ENCODE assay signal across 1 cellular context in genomic region chr4:176262243-176262642, GRCh38.
TF ChIP-seq lines count a peak whose summit lies in the region.

No MANE protein-coding gene starts in this region.

TF ChIP-seq in IMR-90, 13 proteins besides CTCF, POLR2A, EP300 and RAD21:
- TF ChIP-seq, protein P1, sequence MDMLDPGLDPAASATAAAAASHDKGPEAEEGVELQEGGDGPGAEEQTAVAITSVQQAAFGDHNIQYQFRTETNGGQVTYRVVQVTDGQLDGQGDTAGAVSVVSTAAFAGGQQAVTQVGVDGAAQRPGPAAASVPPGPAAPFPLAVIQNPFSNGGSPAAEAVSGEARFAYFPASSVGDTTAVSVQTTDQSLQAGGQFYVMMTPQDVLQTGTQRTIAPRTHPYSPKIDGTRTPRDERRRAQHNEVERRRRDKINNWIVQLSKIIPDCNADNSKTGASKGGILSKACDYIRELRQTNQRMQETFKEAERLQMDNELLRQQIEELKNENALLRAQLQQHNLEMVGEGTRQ (IDR thresholded peaks at IDR 0.05; ENCODE audit: low read depth, low read length): no peak
- no peak for TF ChIP-seq RCOR1 (IDR thresholded peaks at IDR 0.05; ENCODE audit: insufficient replicate concordance, low read length)
- TF ChIP-seq NFE2L2 (IDR thresholded peaks at IDR 0.05; ENCODE audit: low read depth, low read length): no peak
- no peak for TF ChIP-seq MAZ (IDR thresholded peaks at IDR 0.05; ENCODE audit: borderline replicate concordance, low read depth, low read length)
- no peak for TF ChIP-seq MXI1 (IDR thresholded peaks at IDR 0.05; ENCODE audit: borderline replicate concordance, low read depth, low read length)
- no peak for TF ChIP-seq MAFK (IDR thresholded peaks at IDR 0.05; ENCODE audit: low read depth, low read length)
- TF ChIP-seq FOS (IDR thresholded peaks at IDR 0.05; ENCODE audit: low read depth, low read length): no peak
- no peak for TF ChIP-seq SMC3 (IDR thresholded peaks at IDR 0.05; ENCODE audit: low read depth, low read length)
- TF ChIP-seq, protein P2, sequence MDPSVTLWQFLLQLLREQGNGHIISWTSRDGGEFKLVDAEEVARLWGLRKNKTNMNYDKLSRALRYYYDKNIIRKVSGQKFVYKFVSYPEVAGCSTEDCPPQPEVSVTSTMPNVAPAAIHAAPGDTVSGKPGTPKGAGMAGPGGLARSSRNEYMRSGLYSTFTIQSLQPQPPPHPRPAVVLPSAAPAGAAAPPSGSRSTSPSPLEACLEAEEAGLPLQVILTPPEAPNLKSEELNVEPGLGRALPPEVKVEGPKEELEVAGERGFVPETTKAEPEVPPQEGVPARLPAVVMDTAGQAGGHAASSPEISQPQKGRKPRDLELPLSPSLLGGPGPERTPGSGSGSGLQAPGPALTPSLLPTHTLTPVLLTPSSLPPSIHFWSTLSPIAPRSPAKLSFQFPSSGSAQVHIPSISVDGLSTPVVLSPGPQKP (IDR thresholded peaks at IDR 0.05; ENCODE audit: borderline replicate concordance, low read depth, low read length): no peak
- no peak for TF ChIP-seq CEBPB (IDR thresholded peaks at IDR 0.05; ENCODE audit: low read depth, low read length)
- TF ChIP-seq BHLHE40 (IDR thresholded peaks at IDR 0.05; ENCODE audit: low read depth, low read length): no peak
- TF ChIP-seq CHD1 (IDR thresholded peaks at IDR 0.05; ENCODE audit: low read depth, low read length): no peak
- TF ChIP-seq RFX5 (IDR thresholded peaks at IDR 0.05; ENCODE audit: low read depth, low read length): no peak
